ENCODE assay signal across 8 cellular contexts in genomic region chr17:82418001-82418986, GRCh38. TPM values are rescaled to one million over a fixed set of nuclear protein-coding genes. Genes with fewer than 3 reads are reported as not detected.
DNase-seq lines count a peak whose midpoint lies in the region; ATAC-seq and TF ChIP-seq lines count a peak whose summit lies in the region.

HEXD (plus strand) TSS chr17:82418347; CDS start chr17:82419800, 1,453 bp downstream.
OGFOD3 (minus strand) TSS chr17:82418586; CDS start chr17:82418485, 101 bp downstream.

- no TSS peak for BruUV-seq in IMR-90 (replicated peaks; lab: Mats Ljungman, UMichigan)
- BruUV-seq in PC-9 (replicated peaks; lab: Mats Ljungman, UMichigan): no TSS peak

- peak within 1 kb of the TSS in 1 of 2 experiments; percentile 91; a peak in 2 of 4 replicates for H4K8ac ChIP-seq in IMR-90 (ENCODE audit: low read depth in 2 of 2, low read length in 2 of 2)

- TF ChIP-seq RAD21 in IMR-90 (IDR thresholded peaks at IDR 0.05; ENCODE audit: low read length): no peak

- TF ChIP-seq POLR2A in IMR-90 (IDR thresholded peaks at IDR 0.05; ENCODE audit: low read depth, low read length): peak; percentile 55; the same call in 1 of the 2 replicates

- ATAC-seq in GM21529 (IDR thresholded peaks at IDR 0.05; ENCODE audit: unreplicated experiment) (peak; percentile 80), IMR-90 (ENCODE audit: low read depth) (peak; percentile 96), esophagus mucosa (peak; percentile 94)

- peak within 1 kb of the TSS; percentile 99 for H2AFZ ChIP-seq in IMR-90 (replicated peaks; ENCODE audit: low read length, poor library complexity)
- H2AFZ ChIP-seq in PC-9: peak within 1 kb of the TSS; percentile 81

- H3K9me1 ChIP-seq in IMR-90 (ENCODE audit: insufficient read depth, low read length): 0 out of 2 replicates have a peak, but pooled peaks cover 4% of the 10 kb centered on the region

- H4K91ac ChIP-seq in IMR-90 (ENCODE audit: insufficient read depth, low read depth, low read length): peak within 1 kb of the TSS; percentile 63; the same call in 1 of the 2 replicates

- no peak within 1 kb of the TSS for H2AK5ac ChIP-seq in IMR-90 (ENCODE audit: low read depth, low read length)

- no peak within 1 kb of the TSS for H2BK15ac ChIP-seq in IMR-90 (ENCODE audit: low read depth, low read length)

- intact Hi-C loops in IMR-90 (cut with micrococcal nuclease): no loop called here
- intact Hi-C loops in PC-9 (cut with micrococcal nuclease; ENCODE audit: unreplicated experiment): loop anchor here (5.0 kb wide), 1 partner anchor 134 kb away; no protein-coding TSS in a partner anchor

- H3K4me3 ChIP-seq in IMR-90 (ENCODE audit: insufficient read depth, low read depth, low read length): peak within 1 kb of the TSS; percentile 98
- H3K4me3 ChIP-seq in PC-9: peak within 1 kb of the TSS; percentile 81
- H3K4me3 ChIP-seq in muscle layer of duodenum (ENCODE audit: low read depth in 1 of 2, low read length in 2 of 2): peak within 1 kb of the TSS; percentile 81 to 84

- H3K27ac Mint-ChIP-seq in activated T-cell treated with anti-CD3 and anti-CD28 coated beads, Interleukin-2, amount 50 U/mL, for 24 hours: peak within 1 kb of the TSS; percentile 83

- DNase-seq in DMS153 treated with DMSO at 0.1 percent for 48 hours (lab: John Stamatoyannopoulos, UW; ENCODE audit: unreplicated experiment) (peak; percentile 63), IMR-90 (peak; percentile 69), PC-9 (peak; percentile 56 to 91)
- DNase-seq in activated T-cell treated with anti-CD3 and anti-CD28 coated beads, Interleukin-2, amount 50 U/mL, for 24 hours: peak; percentile 95
- DNase-seq in stimulated activated CD8-positive, alpha-beta memory T cell treated with anti-CD3 and anti-CD28 coated beads, Interleukin-7, amount 100 ng/mL, for 24 hours (ENCODE audit: low read depth): peak; percentile 55

- no peak for TF ChIP-seq CTCF in IMR-90 (conservative IDR thresholded peaks at IDR 0.05; ENCODE audit: low read depth, low read length)
- TF ChIP-seq CTCF in PC-9 (conservative IDR thresholded peaks at IDR 0.05): no peak

- H3K4ac ChIP-seq in IMR-90 (ENCODE audit: low read depth, low read length): peak within 1 kb of the TSS; percentile 77; the same call in 1 of the 2 replicates

- no peak within 1 kb of the TSS for H3K18ac ChIP-seq in IMR-90 (ENCODE audit: low read depth, low read length)

- dilution Hi-C loops in IMR-90 (cut with HindIII; ENCODE audit: low sequenced_read_pairs, unreplicated experiment): no loop called here

- H3K27me3 ChIP-seq in IMR-90 (ENCODE audit: control insufficient read depth, insufficient read depth, low read length) (no peaks in the 10 kb centered on the region), PC-9 (ENCODE audit: insufficient read depth, low read depth) (no peaks in the 10 kb centered on the region), muscle layer of duodenum (ENCODE audit: low read depth, low read length) (no peaks in the 10 kb centered on the region)

- H3K27ac ChIP-seq in IMR-90 (ENCODE audit: insufficient read depth, low read length) (peak within 1 kb of the TSS; percentile 85), PC-9 (no peak within 1 kb of the TSS), muscle layer of duodenum (ENCODE audit: low read length) (peak within 1 kb of the TSS; percentile 33)

- H3K79me1 ChIP-seq in IMR-90 (ENCODE audit: low read depth in 1 of 2, low read length in 2 of 2): peaks cover 0 to 11% of the 10 kb centered on the region in 2 experiments; a peak in 2 of 4 replicates

- H3K36me3 Mint-ChIP-seq in activated T-cell treated with anti-CD3 and anti-CD28 coated beads, Interleukin-2, amount 50 U/mL, for 24 hours (ENCODE audit: low read depth): peaks cover 46% of the 10 kb centered on the region

- H3F3A ChIP-seq in PC-9 (ENCODE audit: insufficient read depth, low read depth): no peaks in the 10 kb centered on the region

- H3K23ac ChIP-seq in IMR-90 (ENCODE audit: low read depth, low read length): peak within 1 kb of the TSS; percentile 4; the same call in 1 of the 2 replicates

- H3K79me2 ChIP-seq in PC-9 (ENCODE audit: low read depth): 0 out of 2 replicates have a peak, but pooled peaks cover 3% of the 10 kb centered on the region

- H3K9me3 Mint-ChIP-seq in activated T-cell treated with anti-CD3 and anti-CD28 coated beads, Interleukin-2, amount 50 U/mL, for 24 hours: no peaks in the 10 kb centered on the region

- POLR2A ChIA-PET in IMR-90 (lab: Charles Lee; ENCODE audit: unreplicated experiment) (no interaction called here), PC-9 (lab: Charles Lee; ENCODE audit: unreplicated experiment) (interaction anchor here (0.7 kb wide), 1 partner anchor 84 kb away, joined by 6 read pairs; the partner anchor contains the start of gene SECTM1)

- H3K4me1 ChIP-seq in IMR-90 (ENCODE audit: control insufficient read depth, insufficient read depth, low read length) (no peaks in the 10 kb centered on the region), PC-9 (replicated peaks; ENCODE audit: insufficient read depth) (peaks cover 9% of the 10 kb centered on the region), muscle layer of duodenum (ENCODE audit: control insufficient read depth in 1 of 2, insufficient read depth in 2 of 2, low read length in 2 of 2) (peaks cover 0 to 27% of the 10 kb centered on the region in 2 donors)

- H3K56ac ChIP-seq in IMR-90 (ENCODE audit: extremely low read depth, insufficient read depth, low read length): peak within 1 kb of the TSS; percentile 53; the same call in 1 of the 2 replicates

- peak within 1 kb of the TSS; percentile 87 for H2AK9ac ChIP-seq in IMR-90 (replicated peaks; ENCODE audit: low read depth, low read length, poor library complexity)

- H3K27me3 Mint-ChIP-seq in activated T-cell treated with anti-CD3 and anti-CD28 coated beads, Interleukin-2, amount 50 U/mL, for 24 hours: no peaks in the 10 kb centered on the region

- H3K9me3 ChIP-seq in IMR-90 (ENCODE audit: control insufficient read depth, insufficient read depth, low read length): peaks cover 5% of the 10 kb centered on the region; the same call in 1 of the 2 replicates
- no peaks in the 10 kb centered on the region for H3K9me3 ChIP-seq in PC-9 (ENCODE audit: insufficient read depth, low read depth)
- H3K9me3 ChIP-seq in muscle layer of duodenum (ENCODE audit: control insufficient read depth in 1 of 2, low read length in 2 of 2): peaks cover 0 to 5% of the 10 kb centered on the region in 2 donors

- peak within 1 kb of the TSS; percentile 81 for H3K4me3 Mint-ChIP-seq in activated T-cell treated with anti-CD3 and anti-CD28 coated beads, Interleukin-2, amount 50 U/mL, for 24 hours

- H3K36me3 ChIP-seq in IMR-90 (ENCODE audit: control insufficient read depth, insufficient read depth, low read length) (peaks cover 2% of the 10 kb centered on the region; the same call in 1 of the 2 replicates), PC-9 (ENCODE audit: low read depth) (0 out of 2 replicates have a peak, but pooled peaks cover 3% of the 10 kb centered on the region), muscle layer of duodenum (ENCODE audit: control insufficient read depth in 1 of 2, insufficient read depth in 2 of 2, low read length in 2 of 2) (peaks cover 0 to 14% of the 10 kb centered on the region in 2 donors)

- WGBS in IMR-90 (ENCODE audit: extremely low coverage in 2 of 2, insufficient read length in 1 of 2), 2 experiments: 3% methylated on average over 45 of the region's 108 CpGs; no CpG with 5 or more reads in 1 of the 2 experiments

- H4K20me1 ChIP-seq in IMR-90 (ENCODE audit: insufficient read depth, low read length) (peaks cover 25% of the 10 kb centered on the region), PC-9 (ENCODE audit: insufficient read depth) (peaks cover 9% of the 10 kb centered on the region)

- H3K14ac ChIP-seq in IMR-90 (replicated peaks; ENCODE audit: low read depth, low read length): peak within 1 kb of the TSS; percentile 86; the same call in 1 of the 2 replicates

- peak within 1 kb of the TSS; percentile 85 for H2BK120ac ChIP-seq in IMR-90 (ENCODE audit: low read depth, low read length)

- peaks cover 32% of the 10 kb centered on the region for H3K4me1 Mint-ChIP-seq in activated T-cell treated with anti-CD3 and anti-CD28 coated beads, Interleukin-2, amount 50 U/mL, for 24 hours (ENCODE audit: low read depth)

- H3K9me2 ChIP-seq in PC-9 (ENCODE audit: insufficient read depth): no peaks in the 10 kb centered on the region

- CTCF ChIA-PET in IMR-90 (lab: Yijun Ruan, JAX): no interaction called here
- CTCF ChIA-PET in PC-9 (lab: Charles Lee): interaction anchor here (0.6 to 0.7 kb wide), 2 partner anchors 54 to 458 kb away, joined by 3 to 4 read pairs; no protein-coding TSS in a partner anchor

- no peak within 1 kb of the TSS for H2BK20ac ChIP-seq in IMR-90 (ENCODE audit: low read depth, low read length)

- peak within 1 kb of the TSS; percentile 98 for H3K4me2 ChIP-seq in IMR-90 (ENCODE audit: low read depth, low read length)
- H3K4me2 ChIP-seq in PC-9: peak within 1 kb of the TSS; percentile 98

- H3K9ac ChIP-seq in IMR-90 (ENCODE audit: low read depth, low read length): peak within 1 kb of the TSS; percentile 77

- H4K5ac ChIP-seq in IMR-90 (ENCODE audit: low read depth, low read length): peak within 1 kb of the TSS; percentile 45; the same call in 1 of the 2 replicates

- peak within 1 kb of the TSS; percentile 91 for H2BK5ac ChIP-seq in IMR-90 (ENCODE audit: low read depth, low read length, poor library complexity, severe bottlenecking)

- in situ Hi-C loops in IMR-90 (cut with MboI; ENCODE audit: low sequenced_read_pairs): no loop called here

TF ChIP-seq in IMR-90, 13 proteins besides CTCF, POLR2A, EP300 and RAD21 (continues in another document):
- TF ChIP-seq FOS (IDR thresholded peaks at IDR 0.05; ENCODE audit: low read depth, low read length): no peak
- no peak; the same call in 1 of the 2 replicates for TF ChIP-seq USF2 (IDR thresholded peaks at IDR 0.05; ENCODE audit: low read depth, low read length)
- no peak for TF ChIP-seq NFE2L2 (IDR thresholded peaks at IDR 0.05; ENCODE audit: low read depth, low read length)

RNA-seq across cellular contexts. Expression of gene HEXD, which starts in this region (rescaled TPM):
- total RNA-seq in IMR-90 (2012; rRNA removed) (3.8 and 4.2 TPM in 2 replicates), PC-9 (2021) (30.0 and 35.9 TPM in 2 replicates), esophagus mucosa (9.8 TPM)
- polyA plus RNA-seq in IMR-90 (2012; rRNA removed): 9.2 and 9.5 TPM in 2 replicates
- 5.6 and 10.0 TPM in 2 replicates for polyA plus RNA-seq in IMR-90 (2012; cell fraction: cytosol; rRNA removed)
- 76.9 and 127 TPM in 2 replicates for polyA plus RNA-seq in IMR-90 (2012; cell fraction: nucleus; rRNA removed; ENCODE audit: low replicate concordance)

RNA-seq across cellular contexts. Expression of gene OGFOD3, which starts in this region (rescaled TPM):
- total RNA-seq in IMR-90 (2012; rRNA removed): 24.4 and 25.3 TPM in 2 replicates
- polyA plus RNA-seq in IMR-90 (2012; rRNA removed): 33.4 and 34.5 TPM in 2 replicates
- polyA plus RNA-seq in IMR-90 (2012; cell fraction: cytosol; rRNA removed): 31.1 and 43.7 TPM in 2 replicates
- polyA plus RNA-seq in IMR-90 (2012; cell fraction: nucleus; rRNA removed; ENCODE audit: low replicate concordance): 18.5 and 32.9 TPM in 2 replicates
- 26.6 and 32.9 TPM in 2 replicates for total RNA-seq in PC-9 (2021)
- 20.7 TPM for total RNA-seq in esophagus mucosa
